In genomic region chr14:58746261-58746660, GRCh38 we compare ENCODE assay signal across 1 cellular context.
TF ChIP-seq lines count a peak whose summit lies in the region.

No MANE protein-coding gene starts in this region.

TF ChIP-seq in WTC11, 78 proteins besides CTCF, POLR2A, EP300 and RAD21 (continued from another document):
- TF ChIP-seq ATF6 (CRISPR knock-in tag; IDR thresholded peaks at IDR 0.05), result no peak
